Comparison of ENCODE assay signal across 1 cellular context in genomic region chr20:50346372-50347347, GRCh38.
TF ChIP-seq lines count a peak whose summit lies in the region.

No MANE protein-coding gene starts in this region.

TF ChIP-seq in HepG2, 621 proteins besides CTCF, POLR2A, EP300 and RAD21 (continued from another document):
- no peak for TF ChIP-seq ZNF780A (CRISPR knock-in tag; IDR thresholded peaks at IDR 0.05)
- no peak for TF ChIP-seq SSRP1 (CRISPR knock-in tag; IDR thresholded peaks at IDR 0.05)
- TF ChIP-seq ZNF274 (CRISPR knock-in tag; IDR thresholded peaks at IDR 0.05) = 0 out of 2 replicates have a peak, but pooled peaks have one; percentile 22
- peak; percentile 83 for TF ChIP-seq ZNF7 (CRISPR knock-in tag; IDR thresholded peaks at IDR 0.05)
- TF ChIP-seq SP4 (CRISPR knock-in tag; IDR thresholded peaks at IDR 0.05) = peak; percentile 20; the same call in 1 of the 2 replicates
- no peak for TF ChIP-seq ZSCAN5A (CRISPR knock-in tag; IDR thresholded peaks at IDR 0.05; ENCODE audit: borderline replicate concordance)
- TF ChIP-seq ZNF275 (CRISPR knock-in tag; IDR thresholded peaks at IDR 0.05; ENCODE audit: borderline replicate concordance) = no peak
